20 cellular contexts compared by ENCODE assay signal in genomic region chr15:70001859-70002258, GRCh38.
"Had no signal": no experiment of that assay in that cellular context is flagged by ENCODE, and none has a peak within 500 bp of the region (broad histone marks: within the 10 kb centered on the region; RNA-seq: fewer than 3 reads in every experiment).

No MANE protein-coding gene starts in this region.

- ATAC-seq: Panc1, PC-3 had no signal

- H3K4me2 ChIP-seq: SK-N-SH had no signal

- H3K9ac ChIP-seq: SK-N-SH had no signal

- FAIRE-seq: HTR-8/SVneo had no signal

- H3K9me3 ChIP-seq: SK-N-SH had no signal

- H3K27ac ChIP-seq: HL-60, RWPE1 had no signal

- DNase-seq: KBM-7, MV-4-11, NCI-H1048, NCI-H1105, NCI-H1417, NCI-H1436 treated with DMSO at 0.1 percent for 48 hours, NCI-H1694, NCI-H187 treated with DMSO at 0.1 percent for 48 hours, NCI-H2029 treated with DMSO at 0.1 percent for 48 hours, NCI-H2171 treated with DMSO at 0.1 percent for 48 hours, NCI-H345, NCI-H446 treated with DMSO at 0.1 percent for 48 hours, NCI-H510A treated with DMSO at 0.1 percent for 48 hours, PC-3, SHP77, SK-N-SH had no signal
